12 cellular contexts compared by ENCODE assay signal in the genomic region with DNA sequence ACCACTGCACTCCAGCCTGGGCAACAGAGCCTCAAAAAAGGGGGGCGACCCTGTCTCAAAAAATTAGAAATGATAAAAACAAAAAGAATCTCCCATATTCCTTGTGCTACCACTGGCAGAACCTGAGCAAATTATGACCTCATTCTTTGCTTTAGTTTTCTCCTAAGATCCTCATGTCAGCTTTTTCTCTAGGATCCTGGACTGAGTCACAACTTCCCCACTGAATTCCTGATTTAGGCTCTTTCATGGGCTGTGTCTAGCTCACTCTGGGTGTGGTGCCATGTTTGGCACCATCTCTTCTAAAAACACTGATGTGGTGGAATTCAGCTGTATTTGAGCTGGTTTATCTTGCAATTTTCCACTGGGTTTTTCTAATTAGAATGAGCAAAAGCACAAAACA. TPM values are rescaled to one million over a fixed set of nuclear protein-coding genes. Genes with fewer than 3 reads are reported as not detected.
A peak's percentile ranks its signal among the peaks of the same experiment; 100 is the strongest.
DNase-seq lines count a peak whose midpoint lies in the region; ATAC-seq and TF ChIP-seq lines count a peak whose summit lies in the region.
"Had no signal": no experiment of that assay in that cellular context is flagged by ENCODE, and none has a peak within 500 bp of the region (broad histone marks: within the 10 kb centered on the region; RNA-seq: fewer than 3 reads in every experiment).

No MANE protein-coding gene starts in this region.

- H3K4me1 ChIP-seq in gastroesophageal sphincter: peaks cover 0 to 11% (median 3%) of the 10 kb centered on the region in 3 donors
- H3K4me1 ChIP-seq: right lobe of liver had no signal

- TF ChIP-seq POLR2A in gastroesophageal sphincter (IDR thresholded peaks at IDR 0.05): no peak

- WGBS in gastroesophageal sphincter (ENCODE audit: low coverage in 1 of 2), 2 donors: 100% methylated on average over 1 of the region's 1 CpG

- intact Hi-C loops in sciatic nerve (cut with DNase I): no loop called here

- H3K4me3 ChIP-seq in astrocyte of the spinal cord (ENCODE audit: low read depth, low read length) (no peak overlapping the region), gastroesophageal sphincter (no peak overlapping the region)
- H3K4me3 ChIP-seq: esophagus muscularis mucosa, right lobe of liver had no signal

- peak; percentile 58 for ATAC-seq in gastroesophageal sphincter
- peak; percentile 41 for ATAC-seq in sciatic nerve

- H3K27me3 ChIP-seq in gastroesophageal sphincter: no peaks in the 10 kb centered on the region
- H3K27me3 ChIP-seq: esophagus muscularis mucosa, right lobe of liver had no signal

- no peak for TF ChIP-seq EP300 in gastroesophageal sphincter (IDR thresholded peaks at IDR 0.05)

- in situ Hi-C loops in astrocyte of the spinal cord (cut with HindIII; ENCODE audit: low sequenced_read_pairs): no loop called here

- no peak for TF ChIP-seq CTCF in astrocyte of the spinal cord (IDR thresholded peaks at IDR 0.05; ENCODE audit: low read depth, low read length)
- TF ChIP-seq CTCF in gastroesophageal sphincter (IDR thresholded peaks at IDR 0.05): no peak

- H3K36me3 ChIP-seq in gastroesophageal sphincter: no peaks in the 10 kb centered on the region
- H3K36me3 ChIP-seq: right lobe of liver had no signal

- H3K27ac ChIP-seq in gastroesophageal sphincter: no peak overlapping the region
- H3K27ac ChIP-seq: esophagus muscularis mucosa, right lobe of liver had no signal

- peak; percentile 43 for DNase-seq in GM04504 (ENCODE audit: low read depth)
- DNase-seq in astrocyte of the spinal cord (ENCODE audit: low read depth, low spot score): peak; percentile 58
- no peak for DNase-seq in sciatic nerve (ENCODE audit: low spot score)
- no peak for DNase-seq in NK-92 (lab: John Stamatoyannopoulos, UW; ENCODE audit: unreplicated experiment)
- DNase-seq in cerebellum (ENCODE audit: low spot score): no peak
- no peak for DNase-seq in NCI-H2107 (lab: John Stamatoyannopoulos, UW)
- DNase-seq: activated naive CD4-positive, alpha-beta T cell; NCI-H526 treated with DMSO at 0.1 percent for 48 hours; right lobe of liver; SIG-M5 had no signal

- no peaks in the 10 kb centered on the region for H3K9me3 ChIP-seq in gastroesophageal sphincter
- H3K9me3 ChIP-seq: esophagus muscularis mucosa, right lobe of liver had no signal

RNA-seq across cellular contexts. Expression of a gene that starts 37.1 kb away (rescaled TPM):
- total RNA-seq in gastroesophageal sphincter (10 to 100 TPM; 35.3 to 47.2 (median 41.2) TPM), sciatic nerve (49.9 TPM), cerebellum (76.9 TPM)

Comparison
In these comparisons a context has a peak if more than half of its experiments do, and no peak if none do; other contexts are left out.
1. DNase-seq: peak in GM04504 (single experiment) and astrocyte of the spinal cord (single experiment); none in sciatic nerve (single experiment), NK-92 (single experiment), cerebellum (single experiment) and NCI-H2107 (single experiment).